In genomic region chr2:205775091-205775876, GRCh38 we compare ENCODE assay signal across 1 cellular context.
TF ChIP-seq lines count a peak whose summit lies in the region.

No MANE protein-coding gene starts in this region.

TF ChIP-seq in GM23338, 12 proteins besides CTCF, POLR2A, EP300 and RAD21 (continued from another document):
- TF ChIP-seq ZNF462 (CRISPR knock-in tag; IDR thresholded peaks at IDR 0.05) (no peak), EZH2phosphoT487 (IDR thresholded peaks at IDR 0.05; ENCODE audit: unreplicated experiment) (no peak), NANOG (IDR thresholded peaks at IDR 0.05; ENCODE audit: borderline replicate concordance) (no peak), JUNB (IDR thresholded peaks at IDR 0.05; ENCODE audit: unreplicated experiment) (no peak), ZNF114 (CRISPR knock-in tag; IDR thresholded peaks at IDR 0.05) (no peak), POLR2AphosphoS5 (IDR thresholded peaks at IDR 0.05; ENCODE audit: low read depth) (no peak)
